ENCODE assay signal across 8 cellular contexts in genomic region chr22:30159561-30160353, GRCh38.
A peak's percentile ranks its signal among the peaks of the same experiment; 100 is the strongest.
DNase-seq lines count a peak whose midpoint lies in the region; TF ChIP-seq lines count a peak whose summit lies in the region.

No MANE protein-coding gene starts in this region.

- H3K9me3 ChIP-seq in suprapubic skin, result no peaks in the 10 kb centered on the region

- DNase-seq in AG09309 (ENCODE audit: low read depth) (peak; percentile 23), HFFc6 (peak; percentile 22), astrocyte of the spinal cord (ENCODE audit: low read depth, low spot score) (peak; percentile 82), lung microvascular endothelial cell (ENCODE audit: low read depth in 2 of 2) (peak; percentile 18 to 29), NCI-H128 (lab: John Stamatoyannopoulos, UW; ENCODE audit: unreplicated experiment) (no peak), suprapubic skin (ENCODE audit: low spot score in 2 of 2) (no peak), COLO668 (lab: John Stamatoyannopoulos, UW; ENCODE audit: unreplicated experiment) (no peak)
- DNase-seq in stimulated activated CD4-positive, alpha-beta T cell treated with anti-CD3 and anti-CD28 coated beads, Interleukin-1b, Interleukin-23, amount 100 ng/mL, for 48 hours, result no peak

- TF ChIP-seq POLR2A in suprapubic skin (IDR thresholded peaks at IDR 0.05), result no peak

- H3K27ac ChIP-seq in suprapubic skin, result no peak overlapping the region

- H3K9me3 Mint-ChIP-seq in HFFc6, result no peaks in the 10 kb centered on the region

- H3K27me3 ChIP-seq in suprapubic skin, result no peaks in the 10 kb centered on the region

- no peaks in the 10 kb centered on the region for H3K36me3 ChIP-seq in suprapubic skin

- H3K4me3 ChIP-seq in AG09309 (ENCODE audit: control insufficient read depth, low read depth, low read length), result no peak overlapping the region
- no peak overlapping the region for H3K4me3 ChIP-seq in astrocyte of the spinal cord (ENCODE audit: low read depth, low read length)
- no peak overlapping the region for H3K4me3 ChIP-seq in suprapubic skin

- H3K36me3 Mint-ChIP-seq in HFFc6 (ENCODE audit: low read depth), result no peaks in the 10 kb centered on the region

- H3K4me3 Mint-ChIP-seq in HFFc6, result no peak overlapping the region

- no peak for TF ChIP-seq EP300 in suprapubic skin (IDR thresholded peaks at IDR 0.05)

- peaks cover 22% of the 10 kb centered on the region for H3K27me3 Mint-ChIP-seq in HFFc6 (ENCODE audit: insufficient read depth)

- H3K4me1 Mint-ChIP-seq in HFFc6 (ENCODE audit: low read depth), result no peaks in the 10 kb centered on the region

- peaks cover 11% of the 10 kb centered on the region for H3K4me1 ChIP-seq in suprapubic skin

- in situ Hi-C loops in astrocyte of the spinal cord (cut with HindIII; ENCODE audit: low sequenced_read_pairs), result no loop called here

- no peak overlapping the region for H3K27ac Mint-ChIP-seq in HFFc6

- no peak for TF ChIP-seq CTCF in AG09309 (IDR thresholded peaks at IDR 0.05; ENCODE audit: control insufficient read depth, insufficient read depth, low read depth, low read length, missing control alignments)
- TF ChIP-seq CTCF in HFFc6 (IDR thresholded peaks at IDR 0.05), result no peak
- TF ChIP-seq CTCF in astrocyte of the spinal cord (IDR thresholded peaks at IDR 0.05; ENCODE audit: low read depth, low read length), result no peak
- no peak for TF ChIP-seq CTCF in suprapubic skin (IDR thresholded peaks at IDR 0.05)

- 47% methylated on average over 2 of the region's 2 CpGs for WGBS in suprapubic skin

Comparison
In these comparisons a context has a peak if more than half of its experiments do, and no peak if none do; other contexts are left out.
1. DNase-seq: peak in AG09309 (single experiment), HFFc6 (single experiment), astrocyte of the spinal cord (single experiment) and lung microvascular endothelial cell (2 of 2); none in NCI-H128 (single experiment), suprapubic skin (0 of 2), stimulated activated CD4-positive, alpha-beta T cell treated with anti-CD3 and anti-CD28 coated beads, Interleukin-1b, Interleukin-23, amount 100 ng/mL, for 48 hours (single experiment) and COLO668 (single experiment).